In the genomic region with DNA sequence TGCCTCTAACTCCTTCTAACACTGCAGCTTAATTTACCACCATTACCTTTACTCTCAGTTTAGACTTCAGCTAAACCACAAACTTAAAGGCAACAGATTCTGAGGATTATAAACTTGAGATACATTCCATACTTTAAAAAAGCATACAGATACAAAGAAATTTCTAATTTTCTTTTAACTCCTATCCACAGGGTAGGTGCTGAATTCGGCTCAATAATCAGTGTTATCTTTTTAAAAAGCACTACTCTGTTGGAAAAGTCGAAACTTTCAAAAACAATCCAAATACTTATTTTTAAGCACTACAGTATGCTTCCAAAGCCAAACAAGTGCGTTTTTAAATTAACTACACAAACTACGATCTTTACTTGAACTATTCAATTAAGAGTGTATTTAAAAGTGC, we compare ENCODE assay signal across 9 cellular contexts. TPM values are rescaled to one million over a fixed set of nuclear protein-coding genes. Genes with fewer than 3 reads are reported as not detected.
DNase-seq lines count a peak whose midpoint lies in the region; ATAC-seq and TF ChIP-seq lines count a peak whose summit lies in the region.
"Had no signal": no experiment of that assay in that cellular context is flagged by ENCODE, and none has a peak within 500 bp of the region (broad histone marks: within the 10 kb centered on the region; RNA-seq: fewer than 3 reads in every experiment).

No MANE protein-coding gene starts in this region.

- CTCF ChIA-PET in MCF 10A (lab: Yijun Ruan, JAX), result interaction anchor here (0.6 to 6.5 kb wide), 4 partner anchors 89 to 1566 kb away, joined by 3 to 85 read pairs (median 6); no protein-coding TSS in a partner anchor

- intact Hi-C loops in left cardiac atrium (cut with DNase I), result no loop called here
- intact Hi-C loops in MCF 10A (cut with micrococcal nuclease), result no loop called here
- intact Hi-C loops in mucosa of descending colon (cut with DNase I, micrococcal nuclease), result no loop called here

- no peaks in the 10 kb centered on the region for H3K9me3 Mint-ChIP-seq in MCF 10A (ENCODE audit: unreplicated experiment)

- H3K27ac ChIP-seq in right atrium auricular region, result peak overlapping the region in 1 of 2 donors; percentile 96

- H3K27me3 Mint-ChIP-seq in MCF 10A (ENCODE audit: insufficient read depth, unreplicated experiment), result no peaks in the 10 kb centered on the region

- H3K4me1 ChIP-seq in right atrium auricular region (peaks cover 0 to 60% of the 10 kb centered on the region in 2 donors), mucosa of descending colon (ENCODE audit: low read depth) (peaks cover 25% of the 10 kb centered on the region)

- H3K4me1 Mint-ChIP-seq in MCF 10A (ENCODE audit: insufficient read depth, unreplicated experiment), result peaks cover 10% of the 10 kb centered on the region

- peak overlapping the region; percentile 94 for H3K4me3 Mint-ChIP-seq in MCF 10A (ENCODE audit: unreplicated experiment)

- H3K4me3 ChIP-seq in right atrium auricular region (peak overlapping the region; percentile 95 to 97), mucosa of descending colon (peak overlapping the region; percentile 91)

- no peaks in the 10 kb centered on the region for H3K9me3 ChIP-seq in right atrium auricular region
- no peaks in the 10 kb centered on the region for H3K9me3 ChIP-seq in mucosa of descending colon

- TF ChIP-seq CTCF in right atrium auricular region (IDR thresholded peaks at IDR 0.05) (no peak), MCF 10A (IDR thresholded peaks at IDR 0.05; ENCODE audit: unreplicated experiment) (no peak), mucosa of descending colon (IDR thresholded peaks at IDR 0.05) (no peak)

- peak overlapping the region; percentile 95 for H3K27ac Mint-ChIP-seq in MCF 10A (ENCODE audit: low read depth, unreplicated experiment)

- no peaks in the 10 kb centered on the region for H3K27me3 ChIP-seq in right atrium auricular region

- POLR2A ChIA-PET in MCF 10A (lab: Yijun Ruan, JAX), result interaction anchor here (0.7 to 3.9 kb wide), 8 partner anchors 8 to 569 kb away, joined by 3 to 20 read pairs (median 6); partner anchors contain the start of gene SMC3

- in situ Hi-C loops in KBM-7 (cut with MboI; ENCODE audit: low pct_unique_long_range_greater_than_20kb, low sequenced_read_pairs), result no loop called here

- H3K36me3 ChIP-seq in right atrium auricular region (peaks cover 28% of the 10 kb centered on the region), mucosa of descending colon (ENCODE audit: low read depth) (no peaks in the 10 kb centered on the region)

- TSS peak; percentile 39 for BruUV-seq in MCF 10A (replicated peaks; lab: Mats Ljungman, UMichigan)

- ATAC-seq in left cardiac atrium (no peak), mucosa of descending colon (no peak), GM19452 (IDR thresholded peaks at IDR 0.05; ENCODE audit: unreplicated experiment) (no peak), HG02763 (IDR thresholded peaks at IDR 0.05; ENCODE audit: unreplicated experiment) (no peak)

- peaks cover 48% of the 10 kb centered on the region for H3K36me3 Mint-ChIP-seq in MCF 10A (ENCODE audit: insufficient read depth, unreplicated experiment)

- DNase-seq in right atrium auricular region (ENCODE audit: low spot score) (no peak), left cardiac atrium (no peak), MCF 10A (ENCODE audit: unreplicated experiment) (no peak), mucosa of descending colon (no peak), epidermal melanocyte (ENCODE audit: insufficient read length, low spot score) (no peak), KBM-7 (no peak)
- DNase-seq: NCI-H2029 treated with DMSO at 0.1 percent for 48 hours had no signal

RNA-seq across cellular contexts. Expression of gene SMNDC1, which starts 1.0 kb away (rescaled TPM):
- total RNA-seq in right atrium auricular region, result 1 to 10 TPM; 5.0 to 5.9 TPM
- 10 to 100 TPM; 21.6 to 24.4 TPM for total RNA-seq in left cardiac atrium
- total RNA-seq in MCF 10A (2022), result 46.6 and 48.2 TPM in 2 replicates
- 10 to 100 TPM; 19.3 to 30.1 (median 24.8) TPM for total RNA-seq in mucosa of descending colon
